8 cellular contexts compared by ENCODE assay signal in the genomic region with DNA sequence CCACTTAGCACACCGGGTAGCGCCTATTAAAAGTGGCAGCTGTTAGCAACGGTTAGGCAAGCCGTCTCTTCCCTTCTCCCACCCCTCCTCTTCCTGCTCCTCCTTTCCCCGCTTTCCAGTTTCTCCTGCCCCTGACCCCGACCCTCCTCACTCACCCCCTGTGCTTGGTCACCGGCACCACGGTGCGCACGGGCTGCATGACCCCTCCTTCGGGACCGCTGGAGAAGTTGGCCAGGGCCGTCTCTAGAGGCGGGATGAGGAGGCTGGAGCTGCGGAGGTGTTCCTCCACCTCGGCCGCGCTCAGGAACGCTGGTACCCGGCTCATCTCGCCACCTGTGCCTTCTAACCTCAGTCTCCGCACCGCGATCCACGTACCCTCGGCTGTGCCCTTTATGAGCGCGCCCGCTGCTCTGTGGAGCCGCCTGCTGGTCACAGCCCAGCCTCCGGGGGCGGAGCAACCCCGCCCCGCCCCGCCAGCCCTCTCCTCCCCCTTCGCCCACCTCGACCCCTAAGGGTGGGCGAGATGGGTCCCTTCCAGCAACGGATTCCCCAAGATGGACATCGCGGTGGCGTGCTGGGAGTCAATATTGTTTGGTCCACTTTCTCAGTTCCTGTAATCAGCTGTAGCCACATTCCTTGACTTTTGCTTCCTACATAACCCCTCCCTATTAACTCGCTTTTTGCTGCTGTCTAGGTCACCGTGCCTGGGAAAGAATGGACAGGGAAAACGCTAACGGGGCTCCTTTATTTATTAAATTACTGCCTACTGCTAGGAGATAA. TPM values are rescaled to one million over a fixed set of nuclear protein-coding genes. Genes with fewer than 3 reads are reported as not detected.
DNase-seq lines count a peak whose midpoint lies in the region; ATAC-seq lines count a peak whose summit lies in the region.

A gene (minus strand): TSS at position 364 of the 780 bp plus-strand sequence. CDS start 39 bp downstream, at position 325.

- no peaks in the 10 kb centered on the region for H3K36me3 Mint-ChIP-seq in effector memory CD8-positive, alpha-beta T cell (ENCODE audit: insufficient read depth)
- H3K36me3 Mint-ChIP-seq in stimulated activated naive CD8-positive, alpha-beta T cell treated with anti-CD3 and anti-CD28 coated beads, Interleukin-15, Interleukin-2, amounts not matched to agents 100 ng/mL and 50 ng/mL, for 24 hours (ENCODE audit: low read depth) = no peaks in the 10 kb centered on the region

- peak within 1 kb of the TSS; percentile 35 for H3K4me3 ChIP-seq in mesodermal cell (ENCODE audit: extremely low read depth, insufficient read depth, low read length, poor library complexity, severe bottlenecking)

- peak; percentile 46 for ATAC-seq in GM19043 (IDR thresholded peaks at IDR 0.05; ENCODE audit: low read depth, unreplicated experiment)
- peak; percentile 67 for ATAC-seq in effector memory CD8-positive, alpha-beta T cell (replicated peaks)

- H3K36me3 ChIP-seq in mesodermal cell (ENCODE audit: control insufficient read depth, insufficient read depth, low read length) = no peaks in the 10 kb centered on the region

- peaks cover 0 to 1% of the 10 kb centered on the region in 2 donors for H3K4me1 Mint-ChIP-seq in effector memory CD8-positive, alpha-beta T cell (ENCODE audit: low read depth in 2 of 2)
- peaks cover 9% of the 10 kb centered on the region for H3K4me1 Mint-ChIP-seq in stimulated activated naive CD8-positive, alpha-beta T cell treated with anti-CD3 and anti-CD28 coated beads, Interleukin-15, Interleukin-2, amounts not matched to agents 100 ng/mL and 50 ng/mL, for 24 hours (ENCODE audit: low read depth)

- no peak within 1 kb of the TSS for H3K27ac ChIP-seq in mesodermal cell (ENCODE audit: low read depth, low read length, severe bottlenecking)

- peaks cover 3% of the 10 kb centered on the region for H3K4me1 ChIP-seq in mesodermal cell (ENCODE audit: control insufficient read depth, insufficient read depth, low read length, poor library complexity, severe bottlenecking)

- peak within 1 kb of the TSS in 1 of 2 donors; percentile 22 for H3K27ac Mint-ChIP-seq in effector memory CD8-positive, alpha-beta T cell
- H3K27ac Mint-ChIP-seq in stimulated activated naive CD8-positive, alpha-beta T cell treated with anti-CD3 and anti-CD28 coated beads, Interleukin-15, Interleukin-2, amounts not matched to agents 100 ng/mL and 50 ng/mL, for 24 hours = no peak within 1 kb of the TSS

- H3K27me3 Mint-ChIP-seq in effector memory CD8-positive, alpha-beta T cell = peaks cover 68 to 92% of the 10 kb centered on the region in 2 donors
- peaks cover 64% of the 10 kb centered on the region for H3K27me3 Mint-ChIP-seq in stimulated activated naive CD8-positive, alpha-beta T cell treated with anti-CD3 and anti-CD28 coated beads, Interleukin-15, Interleukin-2, amounts not matched to agents 100 ng/mL and 50 ng/mL, for 24 hours

- H3K9me3 Mint-ChIP-seq in effector memory CD8-positive, alpha-beta T cell = no peaks in the 10 kb centered on the region
- no peaks in the 10 kb centered on the region for H3K9me3 Mint-ChIP-seq in stimulated activated naive CD8-positive, alpha-beta T cell treated with anti-CD3 and anti-CD28 coated beads, Interleukin-15, Interleukin-2, amounts not matched to agents 100 ng/mL and 50 ng/mL, for 24 hours

- WGBS in mesodermal cell (ENCODE audit: insufficient coverage in 2 of 2), 2 experiments = 2 to 3% methylated on average over 26 to 27 of the region's 46 CpGs

- no peaks in the 10 kb centered on the region for H3K9me3 ChIP-seq in mesodermal cell (ENCODE audit: control insufficient read depth, low read length)

- H3K4me3 Mint-ChIP-seq in effector memory CD8-positive, alpha-beta T cell = peak within 1 kb of the TSS in 1 of 2 donors; percentile 54
- peak within 1 kb of the TSS; percentile 22 for H3K4me3 Mint-ChIP-seq in stimulated activated naive CD8-positive, alpha-beta T cell treated with anti-CD3 and anti-CD28 coated beads, Interleukin-15, Interleukin-2, amounts not matched to agents 100 ng/mL and 50 ng/mL, for 24 hours

- DNase-seq in AG20443 (ENCODE audit: low spot score) (peak; percentile 87), NAMALWA (ENCODE audit: low spot score) (peak; percentile 26), foreskin melanocyte (no peak)
- DNase-seq in activated CD4-positive, alpha-beta T cell treated with anti-CD3 and anti-CD28 coated beads for 1 hour = peak; percentile 11
- peak in 1 of 3 experiments; percentile 11 for DNase-seq in effector memory CD8-positive, alpha-beta T cell

RNA-seq across cellular contexts. Expression of the gene that starts here (rescaled TPM):
- 3.9 TPM for polyA plus RNA-seq in mesodermal cell (2013, experiment 1 of 2)
- 4.7 TPM for polyA plus RNA-seq in mesodermal cell (2013, experiment 2 of 2)
